In genomic region chr1:77475631-77476030, GRCh38 we compare ENCODE assay signal across 17 cellular contexts.
DNase-seq lines count a peak whose midpoint lies in the region; ATAC-seq and TF ChIP-seq lines count a peak whose summit lies in the region.
"Had no signal": no experiment of that assay in that cellular context is flagged by ENCODE, and none has a peak within 500 bp of the region (broad histone marks: within the 10 kb centered on the region; RNA-seq: fewer than 3 reads in every experiment).

No MANE protein-coding gene starts in this region.

- H3K79me2 ChIP-seq in MM.1S (ENCODE audit: low read length), result no peaks in the 10 kb centered on the region

- H2BK15ac ChIP-seq in mesenchymal stem cell (ENCODE audit: low read depth, poor library complexity, severe bottlenecking), result no peak overlapping the region

- H3K9ac ChIP-seq in MM.1S (ENCODE audit: low read length) (no peak overlapping the region), mesenchymal stem cell (ENCODE audit: low read length) (no peak overlapping the region)

- no peak for TF ChIP-seq CTCF in LNCaP clone FGC (IDR thresholded peaks at IDR 0.05; ENCODE audit: control insufficient read depth, extremely low read depth, insufficient read depth)
- TF ChIP-seq CTCF in MM.1S (IDR thresholded peaks at IDR 0.05; ENCODE audit: low read length), result no peak

- no peak overlapping the region for H3K27ac ChIP-seq in MM.1S (ENCODE audit: low read length)
- no peak overlapping the region for H3K27ac ChIP-seq in mesenchymal stem cell (ENCODE audit: low read length, poor library complexity, severe bottlenecking)
- H3K27ac ChIP-seq: Peyer's patch had no signal

- no peak overlapping the region for H3K4ac ChIP-seq in mesenchymal stem cell (ENCODE audit: low read depth in 1 of 2, low read length in 2 of 2)

- no peak overlapping the region for H2BK12ac ChIP-seq in mesenchymal stem cell (ENCODE audit: low read length in 2 of 2)

- H3K14ac ChIP-seq in mesenchymal stem cell (ENCODE audit: low read length in 2 of 2), result no peak overlapping the region

- peaks cover 9% of the 10 kb centered on the region for H3K79me1 ChIP-seq in mesenchymal stem cell (replicated peaks; ENCODE audit: low read length, poor library complexity, severe bottlenecking)

- ATAC-seq in Right ventricle myocardium inferior, result no peak

- H2BK120ac ChIP-seq in mesenchymal stem cell (ENCODE audit: low read depth, low read length), result no peak overlapping the region

- no peak overlapping the region for H2AK5ac ChIP-seq in mesenchymal stem cell (ENCODE audit: low read length, severe bottlenecking)

- H4K91ac ChIP-seq in mesenchymal stem cell (ENCODE audit: low read length), result no peak overlapping the region

- intact Hi-C loops in Right ventricle myocardium inferior (cut with DNase I), result no loop called here

- H4K20me1 ChIP-seq in MM.1S (ENCODE audit: insufficient read depth, low read length), result no peaks in the 10 kb centered on the region

- peak; percentile 26 to 67 for DNase-seq in NOMO-1 (lab: John Stamatoyannopoulos, UW; ENCODE audit: unreplicated experiment in 2 of 2)
- DNase-seq in NOMO-1 treated with dmso at 0.1 percent for 144 hours (lab: John Stamatoyannopoulos, UW; ENCODE audit: unreplicated experiment), result no peak
- peak; percentile 53 for DNase-seq in LNCaP clone FGC (ENCODE audit: low read depth)
- peak; percentile 35 for DNase-seq in OCI-M1 (lab: John Stamatoyannopoulos, UW)
- peak; percentile 9 for DNase-seq in renal cortical epithelial cell (ENCODE audit: low read depth)
- DNase-seq in MM.1S, result no peak
- no peak for DNase-seq in mesenchymal stem cell
- DNase-seq in Right ventricle myocardium inferior (ENCODE audit: missing footprints), result no peak
- DNase-seq: 8988T, C1 segment of cervical spinal cord, GDM1, NCI-H1417 treated with DMSO at 0.1 percent for 48 hours, NCI-H187, NCI-H2107, NCI-H446 treated with DMSO at 0.1 percent for 48 hours, NCI-H526 treated with DMSO at 0.1 percent for 48 hours, Peyer's patch had no signal

- no peak overlapping the region for H4K8ac ChIP-seq in mesenchymal stem cell (ENCODE audit: low read length)

- H2AFZ ChIP-seq in MM.1S (ENCODE audit: low read length) (no peak overlapping the region), mesenchymal stem cell (ENCODE audit: low read depth, low read length) (no peak overlapping the region)

- no peaks in the 10 kb centered on the region for H3K36me3 ChIP-seq in MM.1S (replicated peaks; ENCODE audit: insufficient read depth, low read length)
- no peaks in the 10 kb centered on the region for H3K36me3 ChIP-seq in mesenchymal stem cell (ENCODE audit: control insufficient read depth in 1 of 2, insufficient read depth in 2 of 2, low read depth in 1 of 2, low read length in 2 of 2)
- H3K36me3 ChIP-seq: Peyer's patch had no signal

- H3K4me1 ChIP-seq in MM.1S (ENCODE audit: low read length) (no peaks in the 10 kb centered on the region), mesenchymal stem cell (ENCODE audit: control insufficient read depth, insufficient read depth, low read depth, low read length) (peaks cover 4% of the 10 kb centered on the region)
- H3K4me1 ChIP-seq: Peyer's patch had no signal

- H3F3A ChIP-seq in MM.1S (ENCODE audit: insufficient read depth, low read length), result no peaks in the 10 kb centered on the region

- H3K18ac ChIP-seq in mesenchymal stem cell (ENCODE audit: low read depth in 1 of 2, low read length in 2 of 2), result no peak overlapping the region

- no peak overlapping the region for H3K4me2 ChIP-seq in MM.1S (ENCODE audit: low read depth, low read length)
- no peak overlapping the region for H3K4me2 ChIP-seq in mesenchymal stem cell (ENCODE audit: low read length, poor library complexity, severe bottlenecking)

- no peak overlapping the region for H3K4me3 ChIP-seq in LNCaP clone FGC (ENCODE audit: low read depth, low read length)
- H3K4me3 ChIP-seq in MM.1S (ENCODE audit: low read length), result no peak overlapping the region
- no peak overlapping the region for H3K4me3 ChIP-seq in mesenchymal stem cell (ENCODE audit: insufficient read depth in 1 of 2, low read depth in 1 of 2, low read length in 2 of 2)
- H3K4me3 ChIP-seq: Peyer's patch had no signal

- H2BK5ac ChIP-seq in mesenchymal stem cell (ENCODE audit: low read depth, low read length, poor library complexity, severe bottlenecking), result no peak overlapping the region

- WGBS in mesenchymal stem cell, result 100% methylated on average over 1 of the region's 1 CpG

- H3K23ac ChIP-seq in mesenchymal stem cell (ENCODE audit: low read length in 2 of 2), result no peak overlapping the region

- H3K9me3 ChIP-seq in MM.1S (replicated peaks; ENCODE audit: insufficient read depth, low read length) (no peaks in the 10 kb centered on the region), mesenchymal stem cell (ENCODE audit: control insufficient read depth, low read length) (no peaks in the 10 kb centered on the region)
- H3K9me3 ChIP-seq: Peyer's patch had no signal

- no peaks in the 10 kb centered on the region for H3K9me2 ChIP-seq in MM.1S (replicated peaks; ENCODE audit: insufficient read depth, low read length)

- H3K27me3 ChIP-seq in MM.1S (replicated peaks; ENCODE audit: insufficient read depth, low read length) (no peaks in the 10 kb centered on the region), mesenchymal stem cell (ENCODE audit: control insufficient read depth in 1 of 2, insufficient read depth in 1 of 2, low read length in 2 of 2) (no peaks in the 10 kb centered on the region)
- H3K27me3 ChIP-seq: Peyer's patch had no signal

Comparison
In these comparisons a context has a peak if more than half of its experiments do, and no peak if none do; other contexts are left out.
1. DNase-seq: peak in NOMO-1 (2 of 2), LNCaP clone FGC (single experiment), OCI-M1 (single experiment) and renal cortical epithelial cell (single experiment); none in NOMO-1 treated with dmso at 0.1 percent for 144 hours (single experiment), MM.1S (single experiment), mesenchymal stem cell (single experiment) and Right ventricle myocardium inferior (single experiment).